ENCODE assay signal across 10 cellular contexts in the genomic region with DNA sequence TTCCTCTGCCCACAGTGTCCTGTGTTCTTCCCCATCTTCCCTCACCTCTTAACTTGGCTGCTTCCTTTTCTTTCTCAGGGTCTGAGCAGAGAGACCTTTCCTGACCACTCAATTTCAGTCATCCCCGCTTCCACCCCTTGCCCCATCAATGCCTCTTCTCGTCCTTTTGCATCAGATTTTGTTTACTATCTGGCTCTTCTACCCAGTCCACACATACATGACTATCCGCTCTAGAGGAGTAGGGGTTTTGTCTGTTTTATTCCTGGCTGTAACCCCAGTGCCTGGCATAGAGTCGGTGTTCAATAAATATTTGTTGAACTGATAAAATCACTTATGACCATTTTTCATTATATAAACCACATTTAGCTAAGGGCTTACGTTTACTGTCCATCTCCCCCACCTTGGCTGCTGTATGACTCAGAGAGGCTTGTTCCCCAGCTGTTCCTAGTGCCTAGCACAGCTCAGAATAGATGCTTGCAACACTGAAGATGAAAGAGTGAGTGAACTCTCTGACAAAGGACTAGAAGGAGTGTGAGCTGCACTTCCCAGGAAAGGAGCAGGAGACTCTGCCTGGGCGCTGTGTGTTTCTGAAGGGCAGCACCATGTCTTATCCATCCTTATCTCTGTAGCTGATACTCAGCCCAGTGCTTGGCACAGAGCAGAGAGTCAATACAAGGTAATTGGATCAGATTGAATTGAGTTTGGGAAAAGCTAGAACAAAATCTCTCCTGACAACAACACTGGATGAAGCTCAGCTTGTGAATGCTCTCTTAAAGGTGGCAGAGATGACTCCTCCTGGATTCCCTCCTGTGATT. TPM values are rescaled to one million over a fixed set of nuclear protein-coding genes. Genes with fewer than 3 reads are reported as not detected.
DNase-seq lines count a peak whose midpoint lies in the region; ATAC-seq, FAIRE-seq and TF ChIP-seq lines count a peak whose summit lies in the region.
"Had no signal": no experiment of that assay in that cellular context is flagged by ENCODE, and none has a peak within 500 bp of the region (broad histone marks: within the 10 kb centered on the region; RNA-seq: fewer than 3 reads in every experiment).

No MANE protein-coding gene starts in this region.

- H3K9me3 ChIP-seq in A549 (no peaks in the 10 kb centered on the region), HEK293 (ENCODE audit: control insufficient read depth, insufficient read depth, low read depth, low read length) (no peaks in the 10 kb centered on the region), astrocyte (ENCODE audit: insufficient read depth, low read depth, low read length) (no peaks in the 10 kb centered on the region), HepG2 (ENCODE audit: low read length) (peaks cover 1% of the 10 kb centered on the region; the same call in 1 of the 2 replicates)
- H3K9me3 ChIP-seq: right atrium auricular region had no signal

- peaks cover 17% of the 10 kb centered on the region for H3K36me3 Mint-ChIP-seq in astrocyte (ENCODE audit: low read depth, unreplicated experiment)

- FAIRE-seq in A549 (lab: Jason Lieb, UNC) (no peak), astrocyte (lab: Jason Lieb, UNC) (peak; percentile 43), HepG2 (lab: Jason Lieb, UNC) (no peak)

- H2AFZ ChIP-seq in astrocyte (ENCODE audit: low read depth, low read length) (no peak overlapping the region), HepG2 (ENCODE audit: low read length) (no peak overlapping the region)

- CTCF ChIA-PET in A549 (lab: Yijun Ruan, JAX) = interaction anchor here (1.5 kb wide), 1 partner anchor 32 kb away, joined by 3 read pairs; no protein-coding TSS in a partner anchor
- CTCF ChIA-PET in HEK293 (lab: Yijun Ruan, JAX) = interaction anchor here (0.6 to 0.8 kb wide), 3 partner anchors 13 to 171 kb away, joined by 3 to 4 read pairs (median 3); no protein-coding TSS in a partner anchor
- CTCF ChIA-PET in HepG2 (lab: Yijun Ruan, JAX; ENCODE audit: low intra/inter-chr PET ratio, low total read pairs) = no interaction called here

- H3K27me3 Mint-ChIP-seq in astrocyte (ENCODE audit: low read depth, unreplicated experiment) = no peaks in the 10 kb centered on the region

- peak; percentile 57 to 62; a peak in 2 of 6 replicates for ATAC-seq in A549
- ATAC-seq in HepG2 = peak; percentile 43; the same call in 1 of the 3 replicates

- intact Hi-C loops in HepG2 (cut with micrococcal nuclease; ENCODE audit: unreplicated experiment) = no loop called here

- no peak for TF ChIP-seq POLR2A in A549 (IDR thresholded peaks at IDR 0.05; ENCODE audit: low read length)
- TF ChIP-seq POLR2A in HepG2 (IDR thresholded peaks at IDR 0.05; ENCODE audit: insufficient read depth in 1 of 2, low read depth in 2 of 2, low read length in 2 of 2) = no peak

- WGBS in A549 (ENCODE audit: missing lambda C conversion rate) = 43% methylated on average over 6 of the region's 6 CpGs
- WGBS in HepG2 (ENCODE audit: low lambda C conversion rate) = 78% methylated on average over 6 of the region's 6 CpGs

- no peak overlapping the region for H3K4me3 ChIP-seq in A549
- H3K4me3 ChIP-seq in HEK293 (ENCODE audit: low read depth, low read length) = no peak overlapping the region
- no peak overlapping the region for H3K4me3 ChIP-seq in astrocyte (ENCODE audit: insufficient read depth, low read depth, low read length)
- H3K4me3 ChIP-seq in HepG2 (replicated peaks in 1 of 3; ENCODE audit: insufficient read depth in 1 of 3, low read depth in 2 of 3, low read length in 3 of 3) = no peak overlapping the region
- H3K4me3 ChIP-seq: right atrium auricular region had no signal

- H3K9me3 Mint-ChIP-seq in astrocyte (ENCODE audit: unreplicated experiment) = no peaks in the 10 kb centered on the region

- peaks cover 48% of the 10 kb centered on the region for H4K20me1 ChIP-seq in astrocyte (ENCODE audit: insufficient read depth, low read length)
- peaks cover 5% of the 10 kb centered on the region for H4K20me1 ChIP-seq in HepG2 (ENCODE audit: insufficient read depth, low read length)

- H3K9ac ChIP-seq in astrocyte (ENCODE audit: low read length) (no peak overlapping the region), HepG2 (ENCODE audit: insufficient read depth, low read depth, low read length) (no peak overlapping the region)

- H3K4me3 Mint-ChIP-seq in astrocyte (ENCODE audit: unreplicated experiment) = no peak overlapping the region

- H3K27ac Mint-ChIP-seq in astrocyte (ENCODE audit: unreplicated experiment) = peak overlapping the region; percentile 66

- no peak overlapping the region for H3K4me2 ChIP-seq in A549
- H3K4me2 ChIP-seq in astrocyte (ENCODE audit: low read length) = no peak overlapping the region
- H3K4me2 ChIP-seq in HepG2 (ENCODE audit: low read depth, low read length) = no peak overlapping the region

- TF ChIP-seq EP300 in A549 (IDR thresholded peaks at IDR 0.05) = no peak
- no peak for TF ChIP-seq EP300 in HepG2 (IDR thresholded peaks at IDR 0.05; ENCODE audit: low read depth in 2 of 2, low read length in 2 of 2)
- no peak for TF ChIP-seq EP300 in HepG2 (CRISPR knock-in tag; IDR thresholded peaks at IDR 0.05; ENCODE audit: borderline replicate concordance)

- in situ Hi-C loops in HepG2 (cut with HindIII; ENCODE audit: extremely low pct_ligation_motif_present, low pct_unique_long_range_greater_than_20kb) (no loop called here), KBM-7 (cut with MboI; ENCODE audit: low pct_unique_long_range_greater_than_20kb, low sequenced_read_pairs) (no loop called here)

- H3K27ac ChIP-seq in A549 (0 out of 6 replicates have a peak overlapping the region, but pooled peaks of 1 of the 2 experiments have one; percentile 9), HEK293 (ENCODE audit: extremely low read depth, low read depth, low read length) (no peak overlapping the region), astrocyte (ENCODE audit: low read depth, low read length) (no peak overlapping the region), HepG2 (ENCODE audit: extremely low read length, insufficient read depth, low read length) (no peak overlapping the region)
- H3K27ac ChIP-seq: right atrium auricular region had no signal

- TF ChIP-seq RAD21 in A549 (conservative IDR thresholded peaks at IDR 0.05 in 1 of 2, IDR thresholded peaks at IDR 0.05 in 1 of 2) (no peak), HepG2 (CRISPR knock-in tag; IDR thresholded peaks at IDR 0.05) (no peak)

- no peak for TF ChIP-seq CTCF in A549 (IDR thresholded peaks at IDR 0.05)
- TF ChIP-seq CTCF in HEK293 (tag by site-specific recombination; IDR thresholded peaks at IDR 0.05) = no peak
- TF ChIP-seq CTCF in astrocyte (IDR thresholded peaks at IDR 0.05; ENCODE audit: insufficient read depth, low read depth, low read length) = no peak
- TF ChIP-seq CTCF in HepG2 (CRISPR knock-in tag; IDR thresholded peaks at IDR 0.05) = no peak

- no peak for DNase-seq in A549 (ENCODE audit: low read depth in 1 of 2, low spot score in 1 of 2)
- DNase-seq in astrocyte (ENCODE audit: low read depth) = peak; percentile 83
- DNase-seq in HepG2 (ENCODE audit: low spot score) = peak; percentile 16
- DNase-seq in dermis blood vessel endothelial cell = no peak
- DNase-seq in OCI-M2 (lab: John Stamatoyannopoulos, UW; ENCODE audit: unreplicated experiment) = no peak
- DNase-seq in dedifferentiated amniotic fluid mesenchymal stem cell (ENCODE audit: extremely low spot score) = no peak
- DNase-seq in KBM-7 = no peak
- DNase-seq: NCI-H1930 had no signal

- peaks cover 68% of the 10 kb centered on the region for H3K79me2 ChIP-seq in astrocyte (ENCODE audit: insufficient read depth, low read length)
- peaks cover 24% of the 10 kb centered on the region for H3K79me2 ChIP-seq in HepG2 (ENCODE audit: insufficient read depth, low read length)

- H3K36me3 ChIP-seq in HEK293 (ENCODE audit: control insufficient read depth in 2 of 2, insufficient read depth in 1 of 2, low read length in 2 of 2) = no peaks in the 10 kb centered on the region
- no peaks in the 10 kb centered on the region for H3K36me3 ChIP-seq in astrocyte (ENCODE audit: insufficient read depth, low read length)
- peaks cover 3 to 5% of the 10 kb centered on the region in 2 experiments for H3K36me3 ChIP-seq in HepG2 (replicated peaks in 1 of 2; ENCODE audit: control insufficient read depth in 1 of 2, insufficient read depth in 2 of 2, low read length in 2 of 2)
- H3K36me3 ChIP-seq: right atrium auricular region had no signal

- POLR2A ChIA-PET in A549 (lab: Yijun Ruan, JAX) = no interaction called here
- POLR2A ChIA-PET in HEK293 (lab: Yijun Ruan, JAX) = no interaction called here
- POLR2A ChIA-PET in HepG2 (lab: Yijun Ruan, JAX) = interaction anchor here (1.4 kb wide), 1 partner anchor 41 kb away, joined by 6 read pairs; no protein-coding TSS in a partner anchor

- BruUV-seq in HepG2 (replicated peaks; lab: Mats Ljungman, UMichigan) = no TSS peak

- H3K4me1 ChIP-seq in A549 = peaks cover 1% of the 10 kb centered on the region; the same call in 1 of the 3 replicates
- no peaks in the 10 kb centered on the region for H3K4me1 ChIP-seq in HEK293 (ENCODE audit: control insufficient read depth, insufficient read depth, low read length)
- H3K4me1 ChIP-seq in astrocyte (ENCODE audit: insufficient read depth, low read length) = peaks cover 8% of the 10 kb centered on the region
- peaks cover 22% of the 10 kb centered on the region for H3K4me1 ChIP-seq in HepG2 (ENCODE audit: insufficient read depth, low read length)
- H3K4me1 ChIP-seq: right atrium auricular region had no signal

- peaks cover 19% of the 10 kb centered on the region for H3K4me1 Mint-ChIP-seq in astrocyte (ENCODE audit: low read depth, unreplicated experiment)

- H3K27me3 ChIP-seq in astrocyte (ENCODE audit: insufficient read depth, low read length) (no peaks in the 10 kb centered on the region), HepG2 (ENCODE audit: control insufficient read depth in 1 of 2, insufficient read depth in 2 of 2, low read length in 2 of 2) (no peaks in the 10 kb centered on the region)
- H3K27me3 ChIP-seq: right atrium auricular region had no signal

RNA-seq across cellular contexts. Expression of a gene that starts 21.9 kb away (rescaled TPM):
- polyA plus RNA-seq in A549 (2011; rRNA removed) (1.6 and 1.7 TPM in 2 replicates), A549 (2017; fragmentation: RNase III; extraction: RNeasy Plus Mini Kit Qiagen cat#74134 plus additional on column Dnase treatment) (0.75 to 0.91 TPM (median 0.84 TPM) in 3 replicates), HepG2 (2011; rRNA removed) (14.5 and 21.1 TPM in 2 replicates)
- 0.29 and 0.40 TPM in 2 replicates for polyA plus RNA-seq in A549 (2012; cell fraction: cytosol; rRNA removed)
- 0.31 and 0.59 TPM in 2 replicates for polyA plus RNA-seq in A549 (2012; cell fraction: nucleus; rRNA removed)
- polyA minus RNA-seq in A549 (2011; rRNA and poly(A)+ RNA removed) = 5.8 and 5.9 TPM in 2 replicates
- total RNA-seq in astrocyte (64.6 and 66.0 TPM in 2 replicates), HepG2 (2016; rRNA removed; fragmentation: Illumina TruSeq; extraction: Trizol) (6.2 and 7.9 TPM in 2 replicates), dermis blood vessel endothelial cell (14.0 and 16.1 TPM in 2 replicates)
- total RNA-seq in HepG2 (2016; cell fraction: cytosol; rRNA removed; fragmentation: Illumina TruSeq; extraction: Trizol; ENCODE audit: low read depth) = 0.51 and 1.4 TPM in 2 replicates
- total RNA-seq in HepG2 (2016; cell fraction: insoluble cytoplasmic fraction; rRNA removed; fragmentation: Illumina TruSeq; extraction: Trizol) = 6.4 and 7.4 TPM in 2 replicates
- 2.4 and 2.6 TPM in 2 replicates for total RNA-seq in HepG2 (2016; cell fraction: membrane; rRNA removed; fragmentation: Illumina TruSeq; extraction: Trizol)
- total RNA-seq in HepG2 (2016; cell fraction: nucleus; rRNA removed; fragmentation: Illumina TruSeq; extraction: Trizol) = 14.1 and 15.4 TPM in 2 replicates
- polyA plus RNA-seq in HepG2 (2011; cell fraction: cytosol; rRNA removed) = 10.9 and 13.9 TPM in 2 replicates
- polyA plus RNA-seq in HepG2 (2011; cell fraction: nucleus; rRNA removed) = 14.6 and 21.9 TPM in 2 replicates
- 14.5 and 16.7 TPM in 2 replicates for polyA plus RNA-seq in HepG2 (2012)
- polyA plus RNA-seq in HepG2 (2016; cell fraction: cytosol; fragmentation: Illumina TruSeq; extraction: Trizol; ENCODE audit: low read depth) = 0.14 and 0.15 TPM in 2 replicates
- 4.7 and 5.3 TPM in 2 replicates for polyA plus RNA-seq in HepG2 (2016; cell fraction: insoluble cytoplasmic fraction; fragmentation: Illumina TruSeq; extraction: Trizol; ENCODE audit: low read depth)
- polyA plus RNA-seq in HepG2 (2016; cell fraction: membrane; fragmentation: Illumina TruSeq; extraction: Trizol; ENCODE audit: low read depth) = 0.54 and 0.63 TPM in 2 replicates
- polyA plus RNA-seq in HepG2 (2016; cell fraction: nucleus; fragmentation: Illumina TruSeq; extraction: Trizol; ENCODE audit: insufficient read depth, low read depth) = 6.4 and 7.2 TPM in 2 replicates
- polyA minus RNA-seq in HepG2 (2011; rRNA and poly(A)+ RNA removed; ENCODE audit: low replicate concordance) = 50.5 and 55.3 TPM in 2 replicates
- polyA minus RNA-seq in HepG2 (2011; cell fraction: cytosol; rRNA and poly(A)+ RNA removed) = 30.8 and 33.9 TPM in 2 replicates
- polyA minus RNA-seq in HepG2 (2011; cell fraction: nucleus; rRNA and poly(A)+ RNA removed) = 111 and 117 TPM in 2 replicates

Comparison
In these comparisons a context has a peak if more than half of its experiments do, and no peak if none do; other contexts are left out.
1. DNase-seq: peak in astrocyte (single experiment) and HepG2 (single experiment); none in A549 (0 of 2), dermis blood vessel endothelial cell (single experiment), OCI-M2 (single experiment), dedifferentiated amniotic fluid mesenchymal stem cell (single experiment) and KBM-7 (single experiment).